ENCODE assay signal across 1 cellular context in genomic region chr6:99568103-99568933, GRCh38.
A peak's percentile ranks its signal among the peaks of the same experiment; 100 is the strongest.
TF ChIP-seq lines count a peak whose summit lies in the region.

A gene with protein sequence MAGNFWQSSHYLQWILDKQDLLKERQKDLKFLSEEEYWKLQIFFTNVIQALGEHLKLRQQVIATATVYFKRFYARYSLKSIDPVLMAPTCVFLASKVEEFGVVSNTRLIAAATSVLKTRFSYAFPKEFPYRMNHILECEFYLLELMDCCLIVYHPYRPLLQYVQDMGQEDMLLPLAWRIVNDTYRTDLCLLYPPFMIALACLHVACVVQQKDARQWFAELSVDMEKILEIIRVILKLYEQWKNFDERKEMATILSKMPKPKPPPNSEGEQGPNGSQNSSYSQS (minus strand): TSS chr6:99568660. CDS start chr6:99568527, 133 bp downstream.

TF ChIP-seq in K562, 482 proteins besides CTCF, POLR2A, EP300 and RAD21 (continued from another document):
- TF ChIP-seq, protein P1, sequence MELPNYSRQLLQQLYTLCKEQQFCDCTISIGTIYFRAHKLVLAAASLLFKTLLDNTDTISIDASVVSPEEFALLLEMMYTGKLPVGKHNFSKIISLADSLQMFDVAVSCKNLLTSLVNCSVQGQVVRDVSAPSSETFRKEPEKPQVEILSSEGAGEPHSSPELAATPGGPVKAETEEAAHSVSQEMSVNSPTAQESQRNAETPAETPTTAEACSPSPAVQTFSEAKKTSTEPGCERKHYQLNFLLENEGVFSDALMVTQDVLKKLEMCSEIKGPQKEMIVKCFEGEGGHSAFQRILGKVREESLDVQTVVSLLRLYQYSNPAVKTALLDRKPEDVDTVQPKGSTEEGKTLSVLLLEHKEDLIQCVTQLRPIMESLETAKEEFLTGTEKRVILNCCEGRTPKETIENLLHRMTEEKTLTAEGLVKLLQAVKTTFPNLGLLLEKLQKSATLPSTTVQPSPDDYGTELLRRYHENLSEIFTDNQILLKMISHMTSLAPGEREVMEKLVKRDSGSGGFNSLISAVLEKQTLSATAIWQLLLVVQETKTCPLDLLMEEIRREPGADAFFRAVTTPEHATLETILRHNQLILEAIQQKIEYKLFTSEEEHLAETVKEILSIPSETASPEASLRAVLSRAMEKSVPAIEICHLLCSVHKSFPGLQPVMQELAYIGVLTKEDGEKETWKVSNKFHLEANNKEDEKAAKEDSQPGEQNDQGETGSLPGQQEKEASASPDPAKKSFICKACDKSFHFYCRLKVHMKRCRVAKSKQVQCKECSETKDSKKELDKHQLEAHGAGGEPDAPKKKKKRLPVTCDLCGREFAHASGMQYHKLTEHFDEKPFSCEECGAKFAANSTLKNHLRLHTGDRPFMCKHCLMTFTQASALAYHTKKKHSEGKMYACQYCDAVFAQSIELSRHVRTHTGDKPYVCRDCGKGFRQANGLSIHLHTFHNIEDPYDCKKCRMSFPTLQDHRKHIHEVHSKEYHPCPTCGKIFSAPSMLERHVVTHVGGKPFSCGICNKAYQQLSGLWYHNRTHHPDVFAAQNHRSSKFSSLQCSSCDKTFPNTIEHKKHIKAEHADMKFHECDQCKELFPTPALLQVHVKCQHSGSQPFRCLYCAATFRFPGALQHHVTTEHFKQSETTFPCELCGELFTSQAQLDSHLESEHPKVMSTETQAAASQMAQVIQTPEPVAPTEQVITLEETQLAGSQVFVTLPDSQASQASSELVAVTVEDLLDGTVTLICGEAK (IDR thresholded peaks at IDR 0.05) = peak; percentile 97
- TF ChIP-seq, protein P1 (CRISPR knock-in tag; IDR thresholded peaks at IDR 0.05) = no peak
- TF ChIP-seq POLR2B (IDR thresholded peaks at IDR 0.05; ENCODE audit: low read depth, partially characterized antibody) = peak; percentile 89
- peak; percentile 74 for TF ChIP-seq PHF20 (IDR thresholded peaks at IDR 0.05; ENCODE audit: partially characterized antibody)
- no peak for TF ChIP-seq ID3 (CRISPR knock-in tag; IDR thresholded peaks at IDR 0.05)
- TF ChIP-seq ID3 (tag; IDR thresholded peaks at IDR 0.05) = peak; percentile 84
- TF ChIP-seq VEZF1 (CRISPR knock-in tag; IDR thresholded peaks at IDR 0.05) = peak; percentile 60
- no peak for TF ChIP-seq ZNF778 (CRISPR knock-in tag; IDR thresholded peaks at IDR 0.05)
- TF ChIP-seq ZNF175 (CRISPR knock-in tag; IDR thresholded peaks at IDR 0.05; ENCODE audit: low read depth) = no peak
- no peak for TF ChIP-seq ARID3A (IDR thresholded peaks at IDR 0.05; ENCODE audit: borderline replicate concordance, low read depth, low read length)
- no peak for TF ChIP-seq MIER1 (IDR thresholded peaks at IDR 0.05; ENCODE audit: low read depth)
- no peak for TF ChIP-seq ZNF561 (CRISPR knock-in tag; conservative IDR thresholded peaks at IDR 0.05)
- peak; percentile 81; the same call in 1 of the 2 replicates for TF ChIP-seq TOE1 (IDR thresholded peaks at IDR 0.05; ENCODE audit: borderline replicate concordance)
- no peak for TF ChIP-seq TOE1 (CRISPR knock-in tag; IDR thresholded peaks at IDR 0.05; ENCODE audit: borderline replicate concordance, low read depth)
- peak; percentile 97 for TF ChIP-seq XRCC5 (IDR thresholded peaks at IDR 0.05; ENCODE audit: low read depth, low read length)
TF ChIP-seq in K562: peak in this region for 161.
